Comparison of ENCODE assay signal across 18 cellular contexts in the genomic region with DNA sequence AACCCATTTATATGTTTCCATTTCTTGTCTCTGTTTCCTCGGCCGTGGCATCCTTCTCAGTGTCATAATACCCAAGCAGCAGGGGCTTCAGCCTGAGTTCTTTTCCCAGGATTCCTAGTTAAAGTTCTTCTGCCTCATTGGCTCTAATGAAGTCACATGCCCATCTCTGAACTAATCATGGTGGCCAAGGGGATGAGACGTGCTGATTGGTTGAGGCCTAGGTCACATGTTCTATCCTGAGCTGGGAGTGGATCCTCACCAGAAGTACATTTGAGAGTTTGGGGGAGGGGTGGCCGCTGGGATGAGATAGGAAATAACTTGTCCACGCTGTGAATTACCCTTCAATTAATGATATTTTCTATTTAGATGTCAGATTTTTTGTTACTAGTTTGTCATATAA. TPM values are rescaled to one million over a fixed set of nuclear protein-coding genes. Genes with fewer than 3 reads are reported as not detected.
A peak's percentile ranks its signal among the peaks of the same experiment; 100 is the strongest.
DNase-seq lines count a peak whose midpoint lies in the region; ATAC-seq and TF ChIP-seq lines count a peak whose summit lies in the region.
"Had no signal": no experiment of that assay in that cellular context is flagged by ENCODE, and none has a peak within 500 bp of the region (broad histone marks: within the 10 kb centered on the region; RNA-seq: fewer than 3 reads in every experiment).

No MANE protein-coding gene starts in this region.

- in situ Hi-C loops in Panc1 (cut with HindIII; ENCODE audit: low pct_unique_long_range_greater_than_20kb, low sequenced_read_pairs) = no loop called here

- H3K9me3 ChIP-seq in Panc1 (ENCODE audit: control insufficient read depth, insufficient read depth, low read depth, low read length) = no peaks in the 10 kb centered on the region
- H3K9me3 ChIP-seq in esophagus squamous epithelium = no peaks in the 10 kb centered on the region
- H3K9me3 ChIP-seq: Caco-2, SJSA1 had no signal

- peak; percentile 25 for DNase-seq in A172 (ENCODE audit: low spot score)
- DNase-seq in H4 (ENCODE audit: low spot score) = peak; percentile 53
- no peak for DNase-seq in Panc1 (ENCODE audit: low read depth, low spot score)
- DNase-seq in esophagus squamous epithelium (lab: John Stamatoyannopoulos, UW) = no peak
- DNase-seq in stimulated activated naive CD4-positive, alpha-beta T cell treated with Interleukin-2 at 50 U/mL for 16 hours (lab: John Stamatoyannopoulos, UW) = no peak
- no peak for DNase-seq in AG08395 (ENCODE audit: low spot score)
- no peak for DNase-seq in CD1c-positive myeloid dendritic cell (ENCODE audit: extremely low spot score)
- DNase-seq: Caco-2; GM23248; Kasumi-1; NCI-H187 treated with DMSO at 0.1 percent for 48 hours; NCI-H446 treated with DMSO at 0.1 percent for 48 hours; NK-92 treated with Interleukin-12 subunit alpha and Interleukin-12 subunit beta, amount 100 ng/mL, for 24 hours; T-cell had no signal

- H3K4me3 ChIP-seq in Panc1 (ENCODE audit: low read depth in 2 of 2, low read length in 2 of 2) = no peak overlapping the region
- H3K4me3 ChIP-seq in esophagus squamous epithelium = no peak overlapping the region
- H3K4me3 ChIP-seq: GM23248, SJSA1 had no signal

- 83 to 86% methylated on average over 5 of the region's 5 CpGs for WGBS in esophagus squamous epithelium, 2 donors

- peaks cover 5% of the 10 kb centered on the region for H3K4me1 ChIP-seq in Panc1 (ENCODE audit: control insufficient read depth, insufficient read depth, low read length)
- peaks cover 0 to 62% (median 12%) of the 10 kb centered on the region in 3 donors for H3K4me1 ChIP-seq in esophagus squamous epithelium

- BruUV-seq in Panc1 (replicated peaks; lab: Mats Ljungman, UMichigan) = no TSS peak

- POLR2A ChIA-PET in Panc1 (lab: Charles Lee) = no interaction called here

- H3K27me3 ChIP-seq in Panc1 (ENCODE audit: control insufficient read depth, insufficient read depth, low read length) = no peaks in the 10 kb centered on the region
- H3K27me3 ChIP-seq in esophagus squamous epithelium = no peaks in the 10 kb centered on the region
- H3K27me3 ChIP-seq: SJSA1 had no signal

- TF ChIP-seq POLR2A in esophagus squamous epithelium (IDR thresholded peaks at IDR 0.05) = no peak
- TF ChIP-seq POLR2A in GM18505 (IDR thresholded peaks at IDR 0.05; ENCODE audit: borderline replicate concordance, extremely low read depth, insufficient read depth, insufficient read length) = no peak

- H3K36me3 ChIP-seq in Panc1 (ENCODE audit: control insufficient read depth, insufficient read depth, low read length) = no peaks in the 10 kb centered on the region
- no peaks in the 10 kb centered on the region for H3K36me3 ChIP-seq in esophagus squamous epithelium
- H3K36me3 ChIP-seq: SJSA1 had no signal

- TF ChIP-seq CTCF in Panc1 (IDR thresholded peaks at IDR 0.05) (no peak), esophagus squamous epithelium (IDR thresholded peaks at IDR 0.05) (no peak)

- no peak for ATAC-seq in Panc1
- ATAC-seq in GM18505 (IDR thresholded peaks at IDR 0.05; ENCODE audit: unreplicated experiment) = no peak
- ATAC-seq: T-cell had no signal

- CTCF ChIA-PET in Panc1 (lab: Charles Lee) = no interaction called here

- H3K27ac ChIP-seq in Panc1 (ENCODE audit: low read length) = peak overlapping the region; percentile 30; the same call in 1 of the 2 replicates
- H3K27ac ChIP-seq in esophagus squamous epithelium = peak overlapping the region in 3 of 4 donors; percentile 73 to 87 (median 84)
- H3K27ac ChIP-seq: GM23248 had no signal

- intact Hi-C loops in Panc1 (cut with micrococcal nuclease; ENCODE audit: unreplicated experiment) = loop anchor here (5.0 kb wide), 1 partner anchor 222 kb away; no protein-coding TSS in a partner anchor
- intact Hi-C loops in esophagus squamous epithelium (cut with DNase I) = no loop called here

RNA-seq across cellular contexts. Expression of gene UGT1A5, which starts 3.8 kb away (rescaled TPM):
- total RNA-seq in A172 (2014; rRNA removed; shearing (Covaris generic)) = not detected in 2 replicates
- not detected in 2 replicates for total RNA-seq in H4 (2014; rRNA removed; shearing (Covaris generic))
- total RNA-seq in Panc1 (2021; ENCODE audit: unreplicated experiment) (not detected), esophagus squamous epithelium (1 to 10 TPM in 3 of 4 donors, under 1 TPM in 1; 0.67 to 9.7 (median 5.8) TPM)
- polyA plus RNA-seq in Panc1 (2012; ENCODE audit: insufficient read length) = not detected
- total RNA-seq: GM23248, OCI-LY7, SJSA1, T-cell had no signal
- polyA plus RNA-seq: CD14-positive monocyte, GM23248 had no signal

RNA-seq across cellular contexts. Expression of gene UGT1A4, which starts 9.6 kb away (rescaled TPM):
- not detected in 2 replicates for total RNA-seq in A172 (2014; rRNA removed; shearing (Covaris generic))
- total RNA-seq in H4 (2014; rRNA removed; shearing (Covaris generic)) = 0.04 TPM in 1 of 2 replicates, not detected in the other
- total RNA-seq in Panc1 (2021; ENCODE audit: unreplicated experiment) (not detected), esophagus squamous epithelium (1 to 10 TPM; 1.1 to 7.4 (median 3.4) TPM)
- not detected for polyA plus RNA-seq in Panc1 (2012; ENCODE audit: insufficient read length)
- total RNA-seq: GM23248, OCI-LY7, SJSA1, T-cell had no signal
- polyA plus RNA-seq: CD14-positive monocyte, GM23248 had no signal

RNA-seq across cellular contexts. Expression of gene UGT1A6, which starts 16.3 kb away (rescaled TPM):
- total RNA-seq in A172 (2014; rRNA removed; shearing (Covaris generic)) = 0.05 TPM in 1 of 2 replicates, not detected in the other
- total RNA-seq in H4 (2014; rRNA removed; shearing (Covaris generic)) = 2.6 and 3.1 TPM in 2 replicates
- not detected for total RNA-seq in Panc1 (2021; ENCODE audit: unreplicated experiment)
- polyA plus RNA-seq in Panc1 (2012; ENCODE audit: insufficient read length) = not detected
- total RNA-seq in esophagus squamous epithelium = 10 to 100 TPM; 30.8 to 67.1 (median 61.3) TPM
- total RNA-seq: GM23248, OCI-LY7, SJSA1 had no signal
- polyA plus RNA-seq: CD14-positive monocyte, GM23248 had no signal

RNA-seq across cellular contexts. Expression of gene UGT1A3, which starts 19.9 kb away (rescaled TPM):
- total RNA-seq in A172 (2014; rRNA removed; shearing (Covaris generic)) = not detected in 2 replicates
- not detected in 2 replicates for total RNA-seq in H4 (2014; rRNA removed; shearing (Covaris generic))
- not detected for total RNA-seq in Panc1 (2021; ENCODE audit: unreplicated experiment)
- polyA plus RNA-seq in Panc1 (2012; ENCODE audit: insufficient read length) = not detected
- total RNA-seq in esophagus squamous epithelium = 1 to 10 TPM; 2.8 to 7.6 (median 3.4) TPM
- total RNA-seq: GM23248, OCI-LY7, SJSA1, T-cell had no signal
- polyA plus RNA-seq: CD14-positive monocyte, GM23248 had no signal

RNA-seq across cellular contexts. Expression of gene UGT1A7, which starts 27.2 kb away (rescaled TPM):
- total RNA-seq in A172 (2014; rRNA removed; shearing (Covaris generic)) = not detected in 2 replicates
- total RNA-seq in H4 (2014; rRNA removed; shearing (Covaris generic)) = not detected in 2 replicates
- total RNA-seq in Panc1 (2021; ENCODE audit: unreplicated experiment) (not detected), esophagus squamous epithelium (100 to 1,000 TPM in 1 of 4 donors, 10 to 100 TPM in 3; 28.1 to 145 (median 78.5) TPM)
- polyA plus RNA-seq in Panc1 (2012; ENCODE audit: insufficient read length) = not detected
- total RNA-seq: GM23248, OCI-LY7, SJSA1 had no signal
- polyA plus RNA-seq: CD14-positive monocyte, GM23248 had no signal

Comparison
In these comparisons a context has a peak if more than half of its experiments do, and no peak if none do; other contexts are left out.
1. DNase-seq: peak in A172 (single experiment) and H4 (single experiment); none in Panc1 (single experiment), esophagus squamous epithelium (single experiment), stimulated activated naive CD4-positive, alpha-beta T cell treated with Interleukin-2 at 50 U/mL for 16 hours (single experiment), AG08395 (single experiment) and CD1c-positive myeloid dendritic cell (single experiment).